In genomic region chr16:27639588-27640276, GRCh38 we compare ENCODE assay signal across 8 cellular contexts.
DNase-seq lines count a peak whose midpoint lies in the region; ATAC-seq, FAIRE-seq and TF ChIP-seq lines count a peak whose summit lies in the region.

No MANE protein-coding gene starts in this region.

- H3K4me3 ChIP-seq in WERI-Rb-1 (ENCODE audit: low read depth, low read length) (no peak overlapping the region), gastroesophageal sphincter (no peak overlapping the region), pancreas (no peak overlapping the region)

- H3K4me1 ChIP-seq in gastroesophageal sphincter: no peaks in the 10 kb centered on the region
- H3K4me1 ChIP-seq in pancreas: no peaks in the 10 kb centered on the region

- no peak for FAIRE-seq in pancreas (lab: Jason Lieb, UNC)

- H3K27ac ChIP-seq in WERI-Rb-1 (peak overlapping the region; percentile 60), gastroesophageal sphincter (no peak overlapping the region), pancreas (no peak overlapping the region)

- DNase-seq in DMS114 treated with DMSO at 0.1 percent for 48 hours (lab: John Stamatoyannopoulos, UW; ENCODE audit: unreplicated experiment): peak; percentile 5
- DNase-seq in NCI-H1092 (lab: John Stamatoyannopoulos, UW): peak; percentile 7
- peak; percentile 74 for DNase-seq in WERI-Rb-1
- DNase-seq in pancreas: no peak
- DNase-seq in activated effector memory CD4-positive, alpha-beta T cell treated with Interleukin-2 at 50 U/mL for 16 hours: no peak

- no peaks in the 10 kb centered on the region for H3K9me3 ChIP-seq in WERI-Rb-1 (ENCODE audit: severe bottlenecking)
- H3K9me3 ChIP-seq in gastroesophageal sphincter: no peaks in the 10 kb centered on the region
- H3K9me3 ChIP-seq in pancreas: no peaks in the 10 kb centered on the region

- peak; percentile 82 for TF ChIP-seq CTCF in WERI-Rb-1 (IDR thresholded peaks at IDR 0.05; ENCODE audit: low read depth, low read length)
- TF ChIP-seq CTCF in gastroesophageal sphincter (IDR thresholded peaks at IDR 0.05): peak in 2 of 4 experiments; percentile 20 to 60
- TF ChIP-seq CTCF in pancreas (IDR thresholded peaks at IDR 0.05): peak in 3 of 4 donors; percentile 12 to 25 (median 21)

- intact Hi-C loops in pancreas (cut with DNase I): no loop called here

- ATAC-seq in GM19452 (IDR thresholded peaks at IDR 0.05; ENCODE audit: unreplicated experiment) (peak; percentile 74), gastroesophageal sphincter (peak; percentile 43), pancreas (peak in 3 of 4 donors; percentile 60 to 77 (median 68)), HG03460 (IDR thresholded peaks at IDR 0.05; ENCODE audit: unreplicated experiment) (no peak)

- WGBS in gastroesophageal sphincter (ENCODE audit: low coverage in 1 of 2), 2 donors: 56 to 60% methylated on average over 2 to 5 of the region's 6 CpGs
- WGBS in pancreas, 2 donors: 75 to 76% methylated on average over 6 of the region's 6 CpGs

- H3K36me3 ChIP-seq in WERI-Rb-1 (no peaks in the 10 kb centered on the region; the same call in 1 of the 2 replicates), gastroesophageal sphincter (peaks cover 0 to 40% of the 10 kb centered on the region in 2 donors), pancreas (no peaks in the 10 kb centered on the region)

- TF ChIP-seq POLR2A in gastroesophageal sphincter (IDR thresholded peaks at IDR 0.05): no peak

- H3K27me3 ChIP-seq in WERI-Rb-1 (ENCODE audit: insufficient read depth, low read depth, severe bottlenecking) (no peaks in the 10 kb centered on the region), gastroesophageal sphincter (no peaks in the 10 kb centered on the region), pancreas (no peaks in the 10 kb centered on the region)

- no peak for TF ChIP-seq EP300 in gastroesophageal sphincter (IDR thresholded peaks at IDR 0.05)

Comparison
In these comparisons a context has a peak if more than half of its experiments do, and no peak if none do; other contexts are left out.
1. DNase-seq: peak in DMS114 treated with DMSO at 0.1 percent for 48 hours (single experiment), NCI-H1092 (single experiment) and WERI-Rb-1 (single experiment); none in pancreas (0 of 6) and activated effector memory CD4-positive, alpha-beta T cell treated with Interleukin-2 at 50 U/mL for 16 hours (single experiment).